Comparison of ENCODE assay signal across 23 cellular contexts in genomic region chr12:54437697-54438096, GRCh38. TPM values are rescaled to one million over a fixed set of nuclear protein-coding genes. Genes with fewer than 3 reads are reported as not detected.
"Had no signal": no experiment of that assay in that cellular context is flagged by ENCODE, and none has a peak within 500 bp of the region (broad histone marks: within the 10 kb centered on the region; RNA-seq: fewer than 3 reads in every experiment).

No MANE protein-coding gene starts in this region.

- H3K27me3 ChIP-seq: breast epithelium, hepatocyte, testis had no signal

- H3K4me3 ChIP-seq: adrenal gland, breast epithelium, coronary artery, esophagus squamous epithelium, hepatocyte, neural progenitor cell, psoas muscle, SK-N-MC, skin epidermis, testis had no signal

- H3K9me3 ChIP-seq: adrenal gland, breast epithelium, esophagus squamous epithelium, psoas muscle, testis had no signal

- H3K4me1 ChIP-seq: breast epithelium, testis had no signal

- H3K27ac Mint-ChIP-seq: neural progenitor cell; T-helper 2 cell treated with Interferon-gamma antibody and Interleukin-4, amounts not matched to agents 5 μg/mL and 100 μg/mL, for 36 hours; type B pancreatic cell had no signal

- H3K27ac ChIP-seq: adrenal gland, breast epithelium, coronary artery, esophagus squamous epithelium, hepatocyte, neural progenitor cell, psoas muscle, SK-N-MC, skin epidermis, testis had no signal

- H3K36me3 Mint-ChIP-seq: activated naive CD4-positive, alpha-beta T cell treated with anti-CD3 and anti-CD28 coated beads, Interleukin-2, amount 50 U/mL, for 72 hours; neural progenitor cell; type B pancreatic cell had no signal

- H3K4me3 Mint-ChIP-seq: neural progenitor cell; T-helper 2 cell treated with Interferon-gamma antibody and Interleukin-4, amounts not matched to agents 5 μg/mL and 100 μg/mL, for 36 hours; type B pancreatic cell had no signal

- DNase-seq: activated CD4-positive, alpha-beta T cell treated with anti-CD3 and anti-CD28 coated beads for 48 hours; activated CD8-positive, alpha-beta memory T cell treated with anti-CD3 and anti-CD28 coated beads, Interleukin-2, amount 50 U/mL, for 4 hours; activated gamma-delta T cell treated with Interleukin-2 at 50 U/mL for 16 hours; activated T-cell treated with anti-CD3 and anti-CD28 coated beads, Interleukin-2, amount 50 U/mL, for 48 hours; adrenal gland; esophagus squamous epithelium; islet precursor cell; psoas muscle; right cardiac atrium; testis had no signal

- H3K9me3 Mint-ChIP-seq: activated naive CD4-positive, alpha-beta T cell treated with anti-CD3 and anti-CD28 coated beads, Interleukin-2, amount 50 U/mL, for 72 hours; neural progenitor cell; T-helper 2 cell treated with Interferon-gamma antibody and Interleukin-4, amounts not matched to agents 5 μg/mL and 100 μg/mL, for 36 hours; type B pancreatic cell had no signal

- ATAC-seq: psoas muscle, right cardiac atrium had no signal

- H3K36me3 ChIP-seq: adrenal gland, breast epithelium, esophagus squamous epithelium, neural progenitor cell had no signal

RNA-seq across cellular contexts. Expression of gene GTSF1, which starts 35.7 kb away (rescaled TPM):
- total RNA-seq: astrocyte, hepatocyte, lung microvascular endothelial cell, myocyte, osteocyte had no signal
- polyA plus RNA-seq: hepatocyte, psoas muscle, right cardiac atrium had no signal

RNA-seq across cellular contexts. Expression of gene NCKAP1L, which starts 59.9 kb away (rescaled TPM):
- total RNA-seq: lung microvascular endothelial cell, myocyte, osteocyte had no signal
- polyA plus RNA-seq: hepatocyte had no signal
